In genomic region chr14:87334997-87335675, GRCh38 we compare ENCODE assay signal across 14 cellular contexts.
DNase-seq lines count a peak whose midpoint lies in the region; ATAC-seq and TF ChIP-seq lines count a peak whose summit lies in the region.
"Had no signal": no experiment of that assay in that cellular context is flagged by ENCODE, and none has a peak within 500 bp of the region (broad histone marks: within the 10 kb centered on the region; RNA-seq: fewer than 3 reads in every experiment).

No MANE protein-coding gene starts in this region.

- CTCF ChIA-PET in activated CD4-positive, alpha-beta memory T cell treated with anti-CD3 and anti-CD28 coated beads, Interleukin-2, amount 10 ng/mL, durations not matched to agents 7 days and 5 days (lab: Charles Lee) = no interaction called here

- DNase-seq in DMS 273 (lab: John Stamatoyannopoulos, UW; ENCODE audit: unreplicated experiment) (peak; percentile 54), NCI-H2171 treated with DMSO at 0.1 percent for 48 hours (lab: John Stamatoyannopoulos, UW) (peak; percentile 71), endodermal cell (no peak), osteocyte (ENCODE audit: extremely low spot score, unreplicated experiment) (no peak)
- DNase-seq in activated CD4-positive, alpha-beta T cell treated with anti-CD3 and anti-CD28 coated beads, Interleukin-2, amount 50 U/mL, for 48 hours = no peak
- no peak for DNase-seq in activated CD4-positive, alpha-beta memory T cell treated with anti-CD3 and anti-CD28 coated beads, Interleukin-2, amount 10 ng/mL, durations not matched to agents 7 days and 5 days
- DNase-seq: activated naive CD4-positive, alpha-beta T cell; CD4-positive, alpha-beta memory T cell; NCI-H146; NCI-H526 treated with DMSO at 0.1 percent for 48 hours; T-helper 1 cell had no signal

- H3K27ac ChIP-seq in endodermal cell (ENCODE audit: low read depth, low read length) = no peak overlapping the region

- H3K27me3 Mint-ChIP-seq in endodermal cell (ENCODE audit: insufficient read depth) (no peaks in the 10 kb centered on the region), osteocyte (ENCODE audit: unreplicated experiment) (no peaks in the 10 kb centered on the region)
- H3K27me3 Mint-ChIP-seq in activated CD4-positive, alpha-beta memory T cell treated with anti-CD3 and anti-CD28 coated beads, Interleukin-2, amount 10 ng/mL, durations not matched to agents 7 days and 5 days = no peaks in the 10 kb centered on the region
- H3K27me3 Mint-ChIP-seq: CD4-positive, alpha-beta memory T cell; memory B cell; stimulated activated memory B cell treated with anti-CD40 and anti-IgM and Interleukin-4, amounts not matched to agents 10 μg/mL and 1 μg/mL and 100 μg/mL, for 72 hours had no signal

- no peak overlapping the region for H3K9ac ChIP-seq in endodermal cell (ENCODE audit: extremely low read depth, low read length, poor library complexity, severe bottlenecking)

- POLR2A ChIA-PET in activated CD4-positive, alpha-beta memory T cell treated with anti-CD3 and anti-CD28 coated beads, Interleukin-2, amount 10 ng/mL, durations not matched to agents 7 days and 5 days (lab: Charles Lee) = no interaction called here

- WGBS in endodermal cell (ENCODE audit: insufficient coverage in 1 of 2, insufficient read length in 1 of 2), 2 experiments = 100% methylated on average over 2 of the region's 2 CpGs; no CpG with 5 or more reads in 1 of the 2 experiments

- no peaks in the 10 kb centered on the region for H3K36me3 Mint-ChIP-seq in endodermal cell (ENCODE audit: low read depth)
- no peaks in the 10 kb centered on the region for H3K36me3 Mint-ChIP-seq in osteocyte (ENCODE audit: unreplicated experiment)
- no peaks in the 10 kb centered on the region for H3K36me3 Mint-ChIP-seq in activated CD4-positive, alpha-beta memory T cell treated with anti-CD3 and anti-CD28 coated beads, Interleukin-2, amount 10 ng/mL, durations not matched to agents 7 days and 5 days (ENCODE audit: low read depth)
- H3K36me3 Mint-ChIP-seq: CD4-positive, alpha-beta memory T cell; memory B cell; stimulated activated memory B cell treated with anti-CD40 and anti-IgM and Interleukin-4, amounts not matched to agents 10 μg/mL and 1 μg/mL and 100 μg/mL, for 72 hours had no signal

- H3K4me3 Mint-ChIP-seq in endodermal cell = no peak overlapping the region
- no peak overlapping the region for H3K4me3 Mint-ChIP-seq in osteocyte (ENCODE audit: unreplicated experiment)
- H3K4me3 Mint-ChIP-seq in activated CD4-positive, alpha-beta memory T cell treated with anti-CD3 and anti-CD28 coated beads, Interleukin-2, amount 10 ng/mL, durations not matched to agents 7 days and 5 days = no peak overlapping the region
- H3K4me3 Mint-ChIP-seq: CD4-positive, alpha-beta memory T cell; memory B cell; stimulated activated memory B cell treated with anti-CD40 and anti-IgM and Interleukin-4, amounts not matched to agents 10 μg/mL and 1 μg/mL and 100 μg/mL, for 72 hours had no signal

- H3K27ac Mint-ChIP-seq in endodermal cell (no peak overlapping the region), osteocyte (ENCODE audit: unreplicated experiment) (no peak overlapping the region)
- H3K27ac Mint-ChIP-seq in activated CD4-positive, alpha-beta memory T cell treated with anti-CD3 and anti-CD28 coated beads, Interleukin-2, amount 10 ng/mL, durations not matched to agents 7 days and 5 days = no peak overlapping the region
- H3K27ac Mint-ChIP-seq: CD4-positive, alpha-beta memory T cell; memory B cell; stimulated activated memory B cell treated with anti-CD40 and anti-IgM and Interleukin-4, amounts not matched to agents 10 μg/mL and 1 μg/mL and 100 μg/mL, for 72 hours had no signal

- H3K9me3 Mint-ChIP-seq in endodermal cell (peaks cover 2% of the 10 kb centered on the region), osteocyte (ENCODE audit: unreplicated experiment) (peaks cover 3% of the 10 kb centered on the region)
- peaks cover 3% of the 10 kb centered on the region for H3K9me3 Mint-ChIP-seq in activated CD4-positive, alpha-beta memory T cell treated with anti-CD3 and anti-CD28 coated beads, Interleukin-2, amount 10 ng/mL, durations not matched to agents 7 days and 5 days

- H3K4me1 Mint-ChIP-seq in endodermal cell (no peaks in the 10 kb centered on the region), osteocyte (ENCODE audit: unreplicated experiment) (peaks cover 6% of the 10 kb centered on the region)
- no peaks in the 10 kb centered on the region for H3K4me1 Mint-ChIP-seq in activated CD4-positive, alpha-beta memory T cell treated with anti-CD3 and anti-CD28 coated beads, Interleukin-2, amount 10 ng/mL, durations not matched to agents 7 days and 5 days
- H3K4me1 Mint-ChIP-seq: CD4-positive, alpha-beta memory T cell; memory B cell; stimulated activated memory B cell treated with anti-CD40 and anti-IgM and Interleukin-4, amounts not matched to agents 10 μg/mL and 1 μg/mL and 100 μg/mL, for 72 hours had no signal

- no peak for ATAC-seq in GM19324 (IDR thresholded peaks at IDR 0.05; ENCODE audit: low FRiP score, unreplicated experiment)
- ATAC-seq: stimulated activated memory B cell treated with anti-CD40 and anti-IgM and Interleukin-4, amounts not matched to agents 10 μg/mL and 1 μg/mL and 100 μg/mL, for 72 hours had no signal

- TF ChIP-seq CTCF in endodermal cell (conservative IDR thresholded peaks at IDR 0.05) (peak; percentile 42), osteocyte (IDR thresholded peaks at IDR 0.05) (peak; percentile 35)

- H3K36me3 ChIP-seq in endodermal cell (ENCODE audit: control insufficient read depth, insufficient read depth, low read length) = no peaks in the 10 kb centered on the region

- H3K27me3 ChIP-seq in endodermal cell (ENCODE audit: control insufficient read depth, insufficient read depth, low read length, poor library complexity, severe bottlenecking) = no peaks in the 10 kb centered on the region

- H3K4me1 ChIP-seq in endodermal cell (ENCODE audit: control insufficient read depth, insufficient read depth, low read length) = no peaks in the 10 kb centered on the region

- H3K4me3 ChIP-seq in endodermal cell (ENCODE audit: low read length) = no peak overlapping the region

- peaks cover 14% of the 10 kb centered on the region for H3K9me3 ChIP-seq in endodermal cell (ENCODE audit: control insufficient read depth, low read length)

Comparison
In these comparisons a context has a peak if more than half of its experiments do, and no peak if none do; other contexts are left out.
1. DNase-seq: peak in DMS 273 (single experiment) and NCI-H2171 treated with DMSO at 0.1 percent for 48 hours (single experiment); none in endodermal cell (single experiment), osteocyte (single experiment), activated CD4-positive, alpha-beta T cell treated with anti-CD3 and anti-CD28 coated beads, Interleukin-2, amount 50 U/mL, for 48 hours (0 of 2) and activated CD4-positive, alpha-beta memory T cell treated with anti-CD3 and anti-CD28 coated beads, Interleukin-2, amount 10 ng/mL, durations not matched to agents 7 days and 5 days (single experiment).